ENCODE assay signal across 26 cellular contexts in the genomic region with DNA sequence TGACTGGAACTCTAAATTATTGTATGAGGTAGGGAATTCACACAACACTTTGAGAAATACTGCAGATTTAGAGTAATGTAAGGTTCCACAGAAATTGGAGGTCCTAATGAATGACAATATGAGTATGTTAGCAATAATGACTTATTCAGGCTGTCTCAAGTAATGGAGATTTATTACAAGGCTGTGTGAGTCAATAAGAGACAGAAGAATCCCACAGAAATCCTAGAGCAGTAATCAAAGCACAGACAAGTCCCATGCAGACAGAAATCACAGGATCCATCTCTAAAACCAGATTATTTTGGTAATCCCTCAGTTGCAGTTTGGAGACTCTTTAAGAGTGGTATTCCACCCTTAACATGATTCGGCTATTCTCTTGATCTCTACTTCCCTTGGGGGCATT.
A peak's percentile ranks its signal among the peaks of the same experiment; 100 is the strongest.
DNase-seq lines count a peak whose midpoint lies in the region; ATAC-seq, FAIRE-seq and TF ChIP-seq lines count a peak whose summit lies in the region.
"Had no signal": no experiment of that assay in that cellular context is flagged by ENCODE, and none has a peak within 500 bp of the region (broad histone marks: within the 10 kb centered on the region; RNA-seq: fewer than 3 reads in every experiment).

No MANE protein-coding gene starts in this region.

- TF ChIP-seq CTCF in astrocyte (IDR thresholded peaks at IDR 0.05; ENCODE audit: insufficient read depth, low read depth, low read length) (no peak), foreskin keratinocyte (conservative IDR thresholded peaks at IDR 0.05) (no peak), HepG2 (CRISPR knock-in tag; IDR thresholded peaks at IDR 0.05) (no peak)

- H3K27me3 ChIP-seq in astrocyte (ENCODE audit: insufficient read depth, low read length) (no peaks in the 10 kb centered on the region), foreskin keratinocyte (no peaks in the 10 kb centered on the region), HepG2 (ENCODE audit: control insufficient read depth in 1 of 2, insufficient read depth in 2 of 2, low read length in 2 of 2) (peaks cover 0 to 7% of the 10 kb centered on the region in 2 experiments; a peak in 1 of 5 replicates)
- H3K27me3 ChIP-seq: left lung, tibial nerve had no signal

- CTCF ChIA-PET in HepG2 (lab: Yijun Ruan, JAX; ENCODE audit: low intra/inter-chr PET ratio, low total read pairs) = no interaction called here

- H3K9ac ChIP-seq in astrocyte (ENCODE audit: low read length) = no peak overlapping the region
- H3K9ac ChIP-seq in HepG2 (ENCODE audit: insufficient read depth, low read depth, low read length) = no peak overlapping the region

- peak overlapping the region; percentile 17 for H3K27ac Mint-ChIP-seq in astrocyte (ENCODE audit: unreplicated experiment)
- H3K27ac Mint-ChIP-seq in activated T-helper 2 cell treated with anti-CD3 and anti-CD28 coated beads, Interferon-gamma antibody, Interleukin-2, Interleukin-4, amounts not matched to agents 10 μg/mL and 5 μg/mL and 100 μg/mL, durations not matched to agents 14 hours and 24 hours and 36 hours = no peak overlapping the region
- H3K27ac Mint-ChIP-seq: activated CD4-positive, alpha-beta T cell treated with anti-CD3 and anti-CD28 coated beads for 36 hours; activated CD8-positive, alpha-beta T cell treated with anti-CD3 and anti-CD28 coated beads, Interleukin-2, amount 10 ng/mL, durations not matched to agents 7 days and 5 days; activated naive CD4-positive, alpha-beta T cell treated with anti-CD3 and anti-CD28 coated beads, Interleukin-2, amount 10 ng/mL, durations not matched to agents 7 days and 5 days; brain; CD4-positive, alpha-beta T cell; GM23338 had no signal

- H3K4me3 ChIP-seq in astrocyte (ENCODE audit: insufficient read depth, low read depth, low read length) (no peak overlapping the region), HepG2 (replicated peaks in 1 of 3; ENCODE audit: insufficient read depth in 1 of 3, low read depth in 2 of 3, low read length in 3 of 3) (no peak overlapping the region)
- H3K4me3 ChIP-seq: GM23338, left lung, psoas muscle, SJCRH30, tibial nerve had no signal

- POLR2A ChIA-PET in HepG2 (lab: Yijun Ruan, JAX) = no interaction called here

- ATAC-seq in foreskin keratinocyte (peak; percentile 81), HG02870 (IDR thresholded peaks at IDR 0.05; ENCODE audit: unreplicated experiment) (no peak), HepG2 (no peak)
- ATAC-seq: activated CD4-positive, alpha-beta T cell treated with anti-CD3 and anti-CD28 coated beads for 36 hours; activated CD8-positive, alpha-beta T cell treated with anti-CD3 and anti-CD28 coated beads, Interleukin-2, amount 10 ng/mL, durations not matched to agents 7 days and 5 days; GM23338; Panc1; psoas muscle; sciatic nerve had no signal

- TF ChIP-seq POLR2A in HepG2 (IDR thresholded peaks at IDR 0.05; ENCODE audit: insufficient read depth in 1 of 2, low read depth in 2 of 2, low read length in 2 of 2) = no peak

- H3K4me3 Mint-ChIP-seq in astrocyte (ENCODE audit: unreplicated experiment) = no peak overlapping the region
- H3K4me3 Mint-ChIP-seq in activated T-helper 2 cell treated with anti-CD3 and anti-CD28 coated beads, Interferon-gamma antibody, Interleukin-2, Interleukin-4, amounts not matched to agents 10 μg/mL and 5 μg/mL and 100 μg/mL, durations not matched to agents 14 hours and 24 hours and 36 hours (ENCODE audit: low read depth) = no peak overlapping the region
- H3K4me3 Mint-ChIP-seq: activated CD4-positive, alpha-beta T cell treated with anti-CD3 and anti-CD28 coated beads for 36 hours; activated CD8-positive, alpha-beta T cell treated with anti-CD3 and anti-CD28 coated beads, Interleukin-2, amount 10 ng/mL, durations not matched to agents 7 days and 5 days; activated naive CD4-positive, alpha-beta T cell treated with anti-CD3 and anti-CD28 coated beads, Interleukin-2, amount 10 ng/mL, durations not matched to agents 7 days and 5 days; brain; CD4-positive, alpha-beta T cell; GM23338 had no signal

- H4K20me1 ChIP-seq in astrocyte (ENCODE audit: insufficient read depth, low read length) = no peaks in the 10 kb centered on the region
- no peaks in the 10 kb centered on the region for H4K20me1 ChIP-seq in HepG2 (ENCODE audit: insufficient read depth, low read length)

- intact Hi-C loops in activated T-helper 2 cell treated with anti-CD3 and anti-CD28 coated beads, Interferon-gamma antibody, Interleukin-2, Interleukin-4, amounts not matched to agents 10 μg/mL and 5 μg/mL and 100 μg/mL, durations not matched to agents 14 hours and 24 hours and 36 hours (cut with micrococcal nuclease) = no loop called here
- intact Hi-C loops in HepG2 (cut with micrococcal nuclease; ENCODE audit: unreplicated experiment) = no loop called here

- H3K9me3 Mint-ChIP-seq in astrocyte (ENCODE audit: unreplicated experiment) = no peaks in the 10 kb centered on the region
- no peaks in the 10 kb centered on the region for H3K9me3 Mint-ChIP-seq in activated T-helper 2 cell treated with anti-CD3 and anti-CD28 coated beads, Interferon-gamma antibody, Interleukin-2, Interleukin-4, amounts not matched to agents 10 μg/mL and 5 μg/mL and 100 μg/mL, durations not matched to agents 14 hours and 24 hours and 36 hours
- H3K9me3 Mint-ChIP-seq: activated naive CD4-positive, alpha-beta T cell treated with anti-CD3 and anti-CD28 coated beads, Interleukin-2, amount 10 ng/mL, durations not matched to agents 7 days and 5 days; GM23338 had no signal

- H3K27ac ChIP-seq in astrocyte (ENCODE audit: low read depth, low read length) = no peak overlapping the region
- peak overlapping the region; percentile 93 for H3K27ac ChIP-seq in foreskin keratinocyte
- H3K27ac ChIP-seq in HepG2 (ENCODE audit: extremely low read length, insufficient read depth, low read length) = no peak overlapping the region
- H3K27ac ChIP-seq: 22Rv1, left lung, psoas muscle, SJCRH30, tibial nerve had no signal

- H3K36me3 Mint-ChIP-seq in astrocyte (ENCODE audit: low read depth, unreplicated experiment) = no peaks in the 10 kb centered on the region
- no peaks in the 10 kb centered on the region for H3K36me3 Mint-ChIP-seq in activated T-helper 2 cell treated with anti-CD3 and anti-CD28 coated beads, Interferon-gamma antibody, Interleukin-2, Interleukin-4, amounts not matched to agents 10 μg/mL and 5 μg/mL and 100 μg/mL, durations not matched to agents 14 hours and 24 hours and 36 hours (ENCODE audit: low read depth)
- H3K36me3 Mint-ChIP-seq: activated naive CD4-positive, alpha-beta T cell treated with anti-CD3 and anti-CD28 coated beads, Interleukin-2, amount 10 ng/mL, durations not matched to agents 7 days and 5 days; brain had no signal

- H3K79me2 ChIP-seq in astrocyte (ENCODE audit: insufficient read depth, low read length) (no peaks in the 10 kb centered on the region), HepG2 (ENCODE audit: insufficient read depth, low read length) (no peaks in the 10 kb centered on the region)

- TF ChIP-seq EP300 in HepG2 (IDR thresholded peaks at IDR 0.05; ENCODE audit: low read depth in 2 of 2, low read length in 2 of 2) = no peak
- no peak for TF ChIP-seq EP300 in HepG2 (CRISPR knock-in tag; IDR thresholded peaks at IDR 0.05; ENCODE audit: borderline replicate concordance)

- H3K9me3 ChIP-seq in astrocyte (ENCODE audit: insufficient read depth, low read depth, low read length) = no peaks in the 10 kb centered on the region
- H3K9me3 ChIP-seq in HepG2 (ENCODE audit: low read length) = no peaks in the 10 kb centered on the region
- H3K9me3 ChIP-seq: psoas muscle, SJCRH30, tibial nerve had no signal

- H3K36me3 ChIP-seq in astrocyte (ENCODE audit: insufficient read depth, low read length) = no peaks in the 10 kb centered on the region
- H3K36me3 ChIP-seq in HepG2 (replicated peaks in 1 of 2; ENCODE audit: control insufficient read depth in 1 of 2, insufficient read depth in 2 of 2, low read length in 2 of 2) = no peaks in the 10 kb centered on the region
- H3K36me3 ChIP-seq: left lung, SJCRH30, tibial nerve had no signal

- H3K4me2 ChIP-seq in astrocyte (ENCODE audit: low read length) (no peak overlapping the region), HepG2 (ENCODE audit: low read depth, low read length) (no peak overlapping the region)
- H3K4me2 ChIP-seq: GM23338 had no signal

- H3K4me1 Mint-ChIP-seq in astrocyte (ENCODE audit: low read depth, unreplicated experiment) = no peaks in the 10 kb centered on the region
- H3K4me1 Mint-ChIP-seq in activated T-helper 2 cell treated with anti-CD3 and anti-CD28 coated beads, Interferon-gamma antibody, Interleukin-2, Interleukin-4, amounts not matched to agents 10 μg/mL and 5 μg/mL and 100 μg/mL, durations not matched to agents 14 hours and 24 hours and 36 hours (ENCODE audit: low read depth) = no peaks in the 10 kb centered on the region
- H3K4me1 Mint-ChIP-seq: activated CD4-positive, alpha-beta T cell treated with anti-CD3 and anti-CD28 coated beads for 36 hours; activated naive CD4-positive, alpha-beta T cell treated with anti-CD3 and anti-CD28 coated beads, Interleukin-2, amount 10 ng/mL, durations not matched to agents 7 days and 5 days; brain; GM23338 had no signal

- H3K27me3 Mint-ChIP-seq in astrocyte (ENCODE audit: low read depth, unreplicated experiment) = peaks cover 2% of the 10 kb centered on the region
- H3K27me3 Mint-ChIP-seq in activated T-helper 2 cell treated with anti-CD3 and anti-CD28 coated beads, Interferon-gamma antibody, Interleukin-2, Interleukin-4, amounts not matched to agents 10 μg/mL and 5 μg/mL and 100 μg/mL, durations not matched to agents 14 hours and 24 hours and 36 hours (ENCODE audit: low read depth) = peaks cover 5% of the 10 kb centered on the region
- H3K27me3 Mint-ChIP-seq: activated CD4-positive, alpha-beta T cell treated with anti-CD3 and anti-CD28 coated beads for 36 hours had no signal

- H3K4me1 ChIP-seq in astrocyte (ENCODE audit: insufficient read depth, low read length) (no peaks in the 10 kb centered on the region), foreskin keratinocyte (peaks cover 14% of the 10 kb centered on the region), HepG2 (ENCODE audit: insufficient read depth, low read length) (no peaks in the 10 kb centered on the region)
- H3K4me1 ChIP-seq: left lung, SJCRH30, tibial nerve had no signal

- DNase-seq in NCI-H82 (lab: John Stamatoyannopoulos, UW) = peak; percentile 10
- DNase-seq in NCI-H82 treated with DMSO at 0.1 percent for 48 hours (lab: John Stamatoyannopoulos, UW; ENCODE audit: unreplicated experiment) = no peak
- no peak for DNase-seq in astrocyte (ENCODE audit: low read depth)
- peak in 1 of 2 donors; percentile 63 for DNase-seq in foreskin keratinocyte
- no peak for DNase-seq in activated T-helper 2 cell treated with anti-CD3 and anti-CD28 coated beads, Interferon-gamma antibody, Interleukin-2, Interleukin-4, amounts not matched to agents 10 μg/mL and 5 μg/mL and 100 μg/mL, durations not matched to agents 14 hours and 24 hours and 36 hours (ENCODE audit: low spot score)
- no peak for DNase-seq in NK-92 (lab: John Stamatoyannopoulos, UW; ENCODE audit: unreplicated experiment)
- no peak for DNase-seq in HepG2 (ENCODE audit: low spot score)
- DNase-seq: activated CD4-positive, alpha-beta T cell treated with anti-CD3 and anti-CD28 coated beads for 36 hours; activated CD8-positive, alpha-beta T cell treated with anti-CD3 and anti-CD28 coated beads, Interleukin-2, amount 10 ng/mL, durations not matched to agents 7 days and 5 days; activated naive CD4-positive, alpha-beta T cell treated with anti-CD3 and anti-CD28 coated beads, Interleukin-2, amount 10 ng/mL, durations not matched to agents 7 days and 5 days; CD4-positive, alpha-beta T cell; KG1; left lung; NCI-H2029; NCI-H524 treated with DMSO at 0.1 percent for 48 hours; psoas muscle; SJCRH30; stimulated activated CD4-positive, alpha-beta T cell treated with anti-CD3 and anti-CD28 coated beads, Interleukin-4, amount 100 ng/mL, for 1 hour had no signal

- no peak overlapping the region for H2AFZ ChIP-seq in astrocyte (ENCODE audit: low read depth, low read length)
- H2AFZ ChIP-seq in HepG2 (ENCODE audit: low read length) = no peak overlapping the region
- H2AFZ ChIP-seq: GM23338 had no signal

- no peak for FAIRE-seq in astrocyte (lab: Jason Lieb, UNC)
- FAIRE-seq in HepG2 (lab: Jason Lieb, UNC) = no peak
- FAIRE-seq: islet of Langerhans had no signal

- in situ Hi-C loops in HepG2 (cut with HindIII; ENCODE audit: extremely low pct_ligation_motif_present, low pct_unique_long_range_greater_than_20kb) = no loop called here

- no TSS peak for BruUV-seq in HepG2 (replicated peaks; lab: Mats Ljungman, UMichigan)

- WGBS in HepG2 (ENCODE audit: low lambda C conversion rate) = 0% methylated on average over 1 of the region's 1 CpG

- TF ChIP-seq RAD21 in HepG2 (CRISPR knock-in tag; IDR thresholded peaks at IDR 0.05) = no peak
